ENCODE assay signal across 8 cellular contexts in the genomic region with DNA sequence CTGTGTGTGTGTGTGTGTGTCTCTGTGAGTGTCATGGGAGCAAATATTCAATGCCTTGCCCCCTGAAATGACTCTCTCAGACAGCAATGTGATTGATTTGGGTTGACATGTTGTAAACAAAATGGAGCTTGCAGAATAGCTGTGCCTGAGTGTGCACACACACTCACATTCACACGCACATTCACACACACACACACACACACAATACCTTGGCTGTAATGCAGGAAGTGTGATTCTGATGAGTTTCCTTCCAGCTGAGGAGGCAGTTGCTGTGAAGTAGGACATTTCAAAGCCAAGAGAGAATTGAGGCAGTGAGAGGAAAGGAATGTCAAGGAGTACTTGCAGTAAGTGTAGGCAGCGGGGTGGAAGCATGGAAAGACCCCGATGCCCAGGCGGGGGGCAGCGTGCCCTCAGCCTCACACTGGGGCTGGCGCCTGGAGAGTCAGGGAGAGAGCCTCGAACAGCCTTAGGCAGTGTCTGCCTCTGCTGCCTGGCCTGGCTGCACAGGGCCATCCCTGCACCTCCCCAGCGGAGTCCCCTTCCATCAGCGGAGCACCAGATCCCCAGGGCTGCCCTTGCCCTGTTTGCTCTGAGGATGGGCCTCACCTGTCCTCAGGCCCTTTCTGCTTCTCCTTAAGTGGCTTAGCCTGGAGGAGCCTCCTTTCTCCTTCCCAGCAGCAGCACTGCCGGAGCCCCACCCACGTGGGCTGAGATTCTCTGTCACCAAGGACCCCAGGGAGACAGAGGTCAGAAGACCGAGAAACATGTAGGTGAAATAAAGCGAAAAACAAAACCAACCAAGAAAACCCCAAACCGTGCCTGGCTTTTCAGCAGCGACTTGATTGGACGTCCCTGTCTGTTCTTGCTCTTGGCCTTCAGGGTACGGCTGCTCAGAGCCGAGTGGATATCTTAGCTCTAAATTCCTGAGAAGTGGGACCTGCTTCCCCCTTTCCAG.
A peak's percentile ranks its signal among the peaks of the same experiment; 100 is the strongest.
DNase-seq lines count a peak whose midpoint lies in the region; ATAC-seq and TF ChIP-seq lines count a peak whose summit lies in the region.
"Had no signal": no experiment of that assay in that cellular context is flagged by ENCODE, and none has a peak within 500 bp of the region (broad histone marks: within the 10 kb centered on the region; RNA-seq: fewer than 3 reads in every experiment).

No MANE protein-coding gene starts in this region.

- ATAC-seq in HG02623 (IDR thresholded peaks at IDR 0.05; ENCODE audit: unreplicated experiment) (peak; percentile 62), HG03520 (IDR thresholded peaks at IDR 0.05; ENCODE audit: unreplicated experiment) (peak; percentile 71)
- ATAC-seq in stimulated activated memory B cell treated with anti-CD40 and anti-IgM and Interleukin-4, amounts not matched to agents 10 μg/mL and 1 μg/mL and 100 μg/mL, for 72 hours, result peak; percentile 87

- H3K4me3 Mint-ChIP-seq in stimulated activated memory B cell treated with anti-CD40 and anti-IgM and Interleukin-4, amounts not matched to agents 10 μg/mL and 1 μg/mL and 100 μg/mL, for 72 hours, result peak overlapping the region; percentile 29

- H3K36me3 Mint-ChIP-seq in stimulated activated memory B cell treated with anti-CD40 and anti-IgM and Interleukin-4, amounts not matched to agents 10 μg/mL and 1 μg/mL and 100 μg/mL, for 72 hours, result peaks cover 13% of the 10 kb centered on the region

- peak overlapping the region; percentile 72 for H3K27ac Mint-ChIP-seq in stimulated activated memory B cell treated with anti-CD40 and anti-IgM and Interleukin-4, amounts not matched to agents 10 μg/mL and 1 μg/mL and 100 μg/mL, for 72 hours

- H3K27me3 Mint-ChIP-seq in stimulated activated memory B cell treated with anti-CD40 and anti-IgM and Interleukin-4, amounts not matched to agents 10 μg/mL and 1 μg/mL and 100 μg/mL, for 72 hours, result peaks cover 8% of the 10 kb centered on the region

- TF ChIP-seq POLR2A in GM19193 (IDR thresholded peaks at IDR 0.05; ENCODE audit: extremely low read depth, insufficient read depth, insufficient read length), result peak; percentile 25

- no peaks in the 10 kb centered on the region for H3K9me3 Mint-ChIP-seq in stimulated activated memory B cell treated with anti-CD40 and anti-IgM and Interleukin-4, amounts not matched to agents 10 μg/mL and 1 μg/mL and 100 μg/mL, for 72 hours

- DNase-seq in hippocampal formation (lab: John Stamatoyannopoulos, UW) (no peak), HuH-7 (ENCODE audit: low spot score) (no peak), kidney tubule cell (ENCODE audit: low spot score) (no peak)
- DNase-seq: NCI-H82 had no signal

- H3K4me1 Mint-ChIP-seq in stimulated activated memory B cell treated with anti-CD40 and anti-IgM and Interleukin-4, amounts not matched to agents 10 μg/mL and 1 μg/mL and 100 μg/mL, for 72 hours, result peaks cover 38% of the 10 kb centered on the region
